11 cellular contexts compared by ENCODE assay signal in the genomic region with DNA sequence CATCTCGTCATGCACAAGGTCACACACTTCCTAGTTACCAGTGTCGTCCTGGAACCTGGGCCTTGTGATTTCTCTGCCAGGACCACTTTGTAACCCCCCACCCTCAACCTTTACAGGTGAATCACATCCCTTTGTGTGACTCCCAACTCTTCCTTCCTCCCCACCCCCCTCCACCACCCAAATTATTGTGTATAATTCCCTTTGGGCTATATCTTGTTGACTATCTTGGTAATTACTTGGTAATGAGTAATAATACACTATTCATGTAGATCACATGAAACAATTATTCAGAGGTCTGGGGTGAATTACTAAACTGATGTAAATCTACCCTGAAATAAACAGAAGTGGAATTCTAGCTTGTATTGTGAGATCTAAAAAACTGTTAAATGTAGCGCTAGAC. TPM values are rescaled to one million over a fixed set of nuclear protein-coding genes. Genes with fewer than 3 reads are reported as not detected.
DNase-seq lines count a peak whose midpoint lies in the region; ATAC-seq and TF ChIP-seq lines count a peak whose summit lies in the region.
"Had no signal": no experiment of that assay in that cellular context is flagged by ENCODE, and none has a peak within 500 bp of the region (broad histone marks: within the 10 kb centered on the region; RNA-seq: fewer than 3 reads in every experiment).

No MANE protein-coding gene starts in this region.

- ATAC-seq in RWPE2 (ENCODE audit: low read depth) (no peak), esophagus mucosa (peak; percentile 7), GM18517 (IDR thresholded peaks at IDR 0.05; ENCODE audit: unreplicated experiment) (no peak)
- no peak for ATAC-seq in natural killer cell treated with Interleukin-12 subunit alpha and Interleukin-12 subunit beta and Interleukin-15 and Interleukin-18, amount 100 ng/mL, for 72 hours
- ATAC-seq: stimulated activated effector memory CD8-positive, alpha-beta T cell treated with anti-CD3 and anti-CD28 coated beads, Interleukin-12 subunit alpha, Interleukin-12 subunit beta, amount 100 ng/mL, for 72 hours had no signal

- no peak overlapping the region for H3K27ac Mint-ChIP-seq in natural killer cell treated with Interleukin-12 subunit alpha and Interleukin-12 subunit beta and Interleukin-15 and Interleukin-18, amount 100 ng/mL, for 72 hours
- H3K27ac Mint-ChIP-seq: HFFc6; stimulated activated effector memory CD8-positive, alpha-beta T cell treated with anti-CD3 and anti-CD28 coated beads, Interleukin-12 subunit alpha, Interleukin-12 subunit beta, amount 100 ng/mL, for 72 hours had no signal

- H3K36me3 Mint-ChIP-seq in natural killer cell treated with Interleukin-12 subunit alpha and Interleukin-12 subunit beta and Interleukin-15 and Interleukin-18, amount 100 ng/mL, for 72 hours = no peaks in the 10 kb centered on the region
- H3K36me3 Mint-ChIP-seq: stimulated activated effector memory CD8-positive, alpha-beta T cell treated with anti-CD3 and anti-CD28 coated beads, Interleukin-12 subunit alpha, Interleukin-12 subunit beta, amount 100 ng/mL, for 72 hours had no signal

- H3K36me3 ChIP-seq in HAP-1 (replicated peaks) = no peaks in the 10 kb centered on the region
- 0 out of 2 replicates have a peak, but pooled peaks cover 3% of the 10 kb centered on the region for H3K36me3 ChIP-seq in RWPE2 (ENCODE audit: low read depth)
- H3K36me3 ChIP-seq in parathyroid adenoma (ENCODE audit: control insufficient read depth, insufficient read depth, low read length) = no peaks in the 10 kb centered on the region

- no peaks in the 10 kb centered on the region for H3K9me3 ChIP-seq in HAP-1
- H3K9me3 ChIP-seq in RWPE2 (ENCODE audit: severe bottlenecking) = no peaks in the 10 kb centered on the region
- no peaks in the 10 kb centered on the region for H3K9me3 ChIP-seq in parathyroid adenoma (ENCODE audit: control insufficient read depth, low read length)

- H3K4me1 ChIP-seq in HAP-1 (peaks cover 19% of the 10 kb centered on the region), RWPE2 (ENCODE audit: insufficient read depth, poor library complexity, severe bottlenecking) (peaks cover 8% of the 10 kb centered on the region), parathyroid adenoma (no peaks in the 10 kb centered on the region)

- H3K9me3 Mint-ChIP-seq in natural killer cell treated with Interleukin-12 subunit alpha and Interleukin-12 subunit beta and Interleukin-15 and Interleukin-18, amount 100 ng/mL, for 72 hours = peaks cover 3% of the 10 kb centered on the region
- H3K9me3 Mint-ChIP-seq: stimulated activated effector memory CD8-positive, alpha-beta T cell treated with anti-CD3 and anti-CD28 coated beads, Interleukin-12 subunit alpha, Interleukin-12 subunit beta, amount 100 ng/mL, for 72 hours had no signal

- H3K4me3 ChIP-seq in HAP-1 = peak overlapping the region; percentile 52
- peak overlapping the region; percentile 66 for H3K4me3 ChIP-seq in RWPE2 (ENCODE audit: severe bottlenecking)
- peak overlapping the region; percentile 68 for H3K4me3 ChIP-seq in parathyroid adenoma (ENCODE audit: low read depth, low read length)

- no peak overlapping the region for H3K9ac ChIP-seq in parathyroid adenoma

- H3K4me1 Mint-ChIP-seq in natural killer cell treated with Interleukin-12 subunit alpha and Interleukin-12 subunit beta and Interleukin-15 and Interleukin-18, amount 100 ng/mL, for 72 hours (ENCODE audit: low read depth in 2 of 2) = no peaks in the 10 kb centered on the region

- peaks cover 37 to 67% of the 10 kb centered on the region in 2 donors for H3K27me3 Mint-ChIP-seq in natural killer cell treated with Interleukin-12 subunit alpha and Interleukin-12 subunit beta and Interleukin-15 and Interleukin-18, amount 100 ng/mL, for 72 hours

- DNase-seq in HAP-1 (ENCODE audit: low spot score in 2 of 2) (no peak), RWPE2 (ENCODE audit: low spot score) (no peak), NCI-H1930 (lab: John Stamatoyannopoulos, UW) (no peak)
- DNase-seq in natural killer cell treated with Interleukin-12 subunit alpha and Interleukin-12 subunit beta and Interleukin-15 and Interleukin-18, amount 100 ng/mL, for 72 hours (ENCODE audit: low spot score) = no peak
- no peak for DNase-seq in stimulated activated CD4-positive, alpha-beta T cell treated with anti-CD3 and anti-CD28 coated beads, Interleukin-12 subunit alpha, Interleukin-12 subunit beta, amount 100 ng/mL, for 4 hours
- DNase-seq: HFFc6, islet precursor cell had no signal

- H3K27me3 ChIP-seq in HAP-1 (ENCODE audit: low read depth) = peaks cover 2% of the 10 kb centered on the region; the same call in 1 of the 2 replicates
- no peaks in the 10 kb centered on the region for H3K27me3 ChIP-seq in RWPE2 (ENCODE audit: insufficient read depth, poor library complexity, severe bottlenecking)
- no peaks in the 10 kb centered on the region for H3K27me3 ChIP-seq in parathyroid adenoma (ENCODE audit: control insufficient read depth, insufficient read depth, low read length)

- H3K4me3 Mint-ChIP-seq in natural killer cell treated with Interleukin-12 subunit alpha and Interleukin-12 subunit beta and Interleukin-15 and Interleukin-18, amount 100 ng/mL, for 72 hours = no peak overlapping the region
- H3K4me3 Mint-ChIP-seq: HFFc6 had no signal

- peak overlapping the region; percentile 55 for H3K27ac ChIP-seq in RWPE2 (ENCODE audit: poor library complexity, severe bottlenecking)
- H3K27ac ChIP-seq in parathyroid adenoma = no peak overlapping the region

- no peak overlapping the region for H2AFZ ChIP-seq in parathyroid adenoma

- TF ChIP-seq CTCF in RWPE2 (IDR thresholded peaks at IDR 0.05; ENCODE audit: poor library complexity, severe bottlenecking) (no peak), parathyroid adenoma (IDR thresholded peaks at IDR 0.05) (no peak)

- in situ Hi-C loops in HAP-1 (cut with MboI; ENCODE audit: low sequenced_read_pairs) = no loop called here

- H3K79me2 ChIP-seq in parathyroid adenoma = no peaks in the 10 kb centered on the region

- peak overlapping the region; percentile 85 for H3K4me2 ChIP-seq in parathyroid adenoma (ENCODE audit: low read length)

RNA-seq across cellular contexts. Expression of a gene that starts 1.7 kb away (rescaled TPM):
- total RNA-seq in esophagus mucosa = 21.9 TPM
- total RNA-seq in natural killer cell treated with Interleukin-12 subunit alpha and Interleukin-12 subunit beta and Interleukin-15 and Interleukin-18, amount 100 ng/mL, for 72 hours = under 1 TPM in 1 of 2 donors, not detected in 1; 0.20 TPM
- total RNA-seq: HFFc6 had no signal

Comparison
In these comparisons a context has a peak if more than half of its experiments do, and no peak if none do; other contexts are left out.
1. RNA of a gene that starts 1.7 kb away (total RNA-seq): 21.9 TPM in esophagus mucosa (single experiment); 0.20 TPM in natural killer cell treated with Interleukin-12 subunit alpha and Interleukin-12 subunit beta and Interleukin-15 and Interleukin-18, amount 100 ng/mL, for 72 hours; every median in the first group is over 10 times any median in the second.
2. Peak in every context shown above with its lines, with median percentiles within 50 percentile points of each other: H3K4me3 ChIP-seq.